Comparison of ENCODE assay signal across 1 cellular context in genomic region chr17:82648761-82649474, GRCh38.
TF ChIP-seq lines count a peak whose summit lies in the region.

No MANE protein-coding gene starts in this region.

TF ChIP-seq in H1, 55 proteins besides CTCF, POLR2A, EP300 and RAD21:
- TF ChIP-seq MAX (IDR thresholded peaks at IDR 0.05) (no peak), SIRT6 (IDR thresholded peaks at IDR 0.05; ENCODE audit: low read length) (no peak), KDM1A (IDR thresholded peaks at IDR 0.05; ENCODE audit: borderline replicate concordance, low read length) (no peak), NRF1 (IDR thresholded peaks at IDR 0.05; ENCODE audit: low read depth, low read length) (no peak), TAF7 (optimal IDR thresholded peaks at IDR 0.05; ENCODE audit: borderline replicate concordance, low read depth, low read length) (no peak), CHD1 (IDR thresholded peaks at IDR 0.05; ENCODE audit: low read depth, low read length) (no peak), SIN3A (conservative IDR thresholded peaks at IDR 0.05 in 1 of 2, IDR thresholded peaks at IDR 0.05 in 1 of 2; ENCODE audit: low read depth in 1 of 2, low read length in 2 of 2) (no peak), SP2 (IDR thresholded peaks at IDR 0.05; ENCODE audit: low read length) (no peak), GTF2F1 (IDR thresholded peaks at IDR 0.05; ENCODE audit: borderline replicate concordance, low read depth, low read length) (no peak), HDAC6 (IDR thresholded peaks at IDR 0.05; ENCODE audit: low read depth, low read length) (no peak), CBX8 (IDR thresholded peaks at IDR 0.05; ENCODE audit: borderline replicate concordance, low read depth, low read length) (no peak), ZNF274 (IDR thresholded peaks at IDR 0.05; ENCODE audit: borderline replicate concordance, extremely low read depth, low read length) (no peak), EZH2 (IDR thresholded peaks at IDR 0.05; ENCODE audit: low read depth, low read length, severe bottlenecking) (no peak), BRCA1 (IDR thresholded peaks at IDR 0.05; ENCODE audit: low read depth, low read length) (no peak)
